In genomic region chr7:148906707-148907498, GRCh38 we compare ENCODE assay signal across 1 cellular context.
A peak's percentile ranks its signal among the peaks of the same experiment; 100 is the strongest.
TF ChIP-seq lines count a peak whose summit lies in the region.

No MANE protein-coding gene starts in this region.

TF ChIP-seq in K562, 482 proteins besides CTCF, POLR2A, EP300 and RAD21:
- TF ChIP-seq HMGN3 (IDR thresholded peaks at IDR 0.05; ENCODE audit: borderline replicate concordance, extremely low read depth, insufficient read length, low read depth, low read length) (no peak), FOXJ2 (tag; IDR thresholded peaks at IDR 0.05) (0 out of 2 replicates have a peak, but pooled peaks have one; percentile 45), TSC22D4 (tag; IDR thresholded peaks at IDR 0.05) (no peak), BRD4 (IDR thresholded peaks at IDR 0.05) (no peak), ZNF511 (CRISPR knock-in tag; IDR thresholded peaks at IDR 0.05) (no peak), TOE1 (IDR thresholded peaks at IDR 0.05; ENCODE audit: borderline replicate concordance) (no peak), TOE1 (CRISPR knock-in tag; IDR thresholded peaks at IDR 0.05; ENCODE audit: borderline replicate concordance, low read depth) (no peak), CEBPB (tag; IDR thresholded peaks at IDR 0.05) (peak; percentile 39; the same call in 1 of the 2 replicates), CEBPG (CRISPR knock-in tag; IDR thresholded peaks at IDR 0.05) (no peak), CEBPG (tag; conservative IDR thresholded peaks at IDR 0.05 in 1 of 2, IDR thresholded peaks at IDR 0.05 in 1 of 2) (0 out of 4 replicates have a peak, but pooled peaks of 1 of the 2 experiments have one; percentile 13), ZNF146 (CRISPR knock-in tag; IDR thresholded peaks at IDR 0.05; ENCODE audit: unreplicated experiment) (no peak), ZNF764 (CRISPR knock-in tag; IDR thresholded peaks at IDR 0.05; ENCODE audit: low read depth) (no peak), FOS (IDR thresholded peaks at IDR 0.05; ENCODE audit: extremely low read depth, insufficient read length) (no peak)
